In the genomic region with DNA sequence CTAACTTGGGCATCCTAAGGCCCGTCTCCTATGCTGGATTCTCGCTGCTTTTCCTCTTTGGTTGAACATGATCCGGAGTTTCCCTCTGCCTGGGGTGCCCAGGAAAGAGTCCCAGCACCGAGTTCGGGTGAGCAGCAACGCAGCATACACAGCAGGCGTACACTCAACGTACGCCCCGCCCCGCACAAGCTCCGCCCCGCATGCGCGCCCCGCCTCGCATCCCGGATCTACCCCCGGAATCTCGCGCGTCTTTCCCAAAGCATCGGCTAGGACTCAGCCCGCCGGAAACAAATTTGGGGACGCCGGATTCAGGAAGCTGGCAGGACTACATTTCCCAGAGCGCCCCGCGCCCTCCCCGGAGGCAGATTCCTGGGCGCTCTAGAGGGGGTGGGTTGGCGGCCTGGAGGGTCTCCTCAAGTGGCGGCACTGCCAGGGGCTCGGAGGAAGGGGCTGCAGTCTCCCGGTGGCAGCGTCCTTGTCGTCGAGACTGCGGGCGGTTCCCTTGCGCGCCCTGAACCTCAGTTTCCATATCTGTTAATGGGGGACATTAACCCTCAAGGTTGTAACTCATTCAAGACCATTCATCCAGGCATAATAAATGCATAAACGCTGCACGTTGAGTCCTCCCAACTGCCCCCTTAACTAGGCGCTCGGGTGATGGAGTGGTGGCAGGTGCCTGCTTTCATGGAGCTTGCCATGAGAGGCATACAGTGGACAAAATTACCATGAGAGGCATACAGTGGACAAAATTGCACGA, we compare ENCODE assay signal across 8 cellular contexts. TPM values are rescaled to one million over a fixed set of nuclear protein-coding genes. Genes with fewer than 3 reads are reported as not detected.
DNase-seq lines count a peak whose midpoint lies in the region; ATAC-seq, FAIRE-seq and TF ChIP-seq lines count a peak whose summit lies in the region.

No MANE protein-coding gene starts in this region.

- peak overlapping the region; percentile 2 for H2AK5ac ChIP-seq in neuronal stem cell (ENCODE audit: low read depth, low read length)

- no peak for TF ChIP-seq EP300 in gastroesophageal sphincter (IDR thresholded peaks at IDR 0.05)

- CTCF ChIA-PET in activated naive CD4-positive, alpha-beta T cell treated with anti-CD3 and anti-CD28 coated beads for 36 hours (lab: Charles Lee), result no interaction called here

- H3K4me2 ChIP-seq in neuronal stem cell (ENCODE audit: insufficient read depth, low read length, poor library complexity, severe bottlenecking), result peak overlapping the region; percentile 81

- H3K9me3 Mint-ChIP-seq in activated naive CD4-positive, alpha-beta T cell treated with anti-CD3 and anti-CD28 coated beads for 36 hours, result no peaks in the 10 kb centered on the region

- H3K9me3 ChIP-seq in MG63 (no peaks in the 10 kb centered on the region), SJSA1 (replicated peaks) (0 out of 2 replicates have a peak, but pooled peaks cover 4% of the 10 kb centered on the region), gastroesophageal sphincter (no peaks in the 10 kb centered on the region), neuronal stem cell (replicated peaks in 1 of 2; ENCODE audit: control insufficient read depth in 2 of 2, insufficient read depth in 1 of 2, low read depth in 1 of 2, low read length in 2 of 2) (no peaks in the 10 kb centered on the region)

- TF ChIP-seq POLR2A in H54 (IDR thresholded peaks at IDR 0.05; ENCODE audit: low read depth, low read length) (peak; percentile 80), gastroesophageal sphincter (IDR thresholded peaks at IDR 0.05) (peak; percentile 66 to 81)

- H2BK120ac ChIP-seq in neuronal stem cell (ENCODE audit: low read depth, low read length), result no peak overlapping the region

- no peak overlapping the region for H2BK15ac ChIP-seq in neuronal stem cell (ENCODE audit: low read length)

- H3K4me1 ChIP-seq in SJSA1 (replicated peaks) (peaks cover 19% of the 10 kb centered on the region), gastroesophageal sphincter (peaks cover 0 to 45% (median 21%) of the 10 kb centered on the region in 3 donors), neuronal stem cell (ENCODE audit: control insufficient read depth in 2 of 2, insufficient read depth in 1 of 2, low read depth in 1 of 2, low read length in 2 of 2) (peaks cover 4 to 6% of the 10 kb centered on the region in 2 donors)

- peak overlapping the region; percentile 99 for H3K4me3 ChIP-seq in MG63
- H3K4me3 ChIP-seq in SJSA1, result peak overlapping the region; percentile 38
- H3K4me3 ChIP-seq in gastroesophageal sphincter, result peak overlapping the region; percentile 40 to 85
- H3K4me3 ChIP-seq in neuronal stem cell (ENCODE audit: low read length in 2 of 2), result peak overlapping the region; percentile 49 to 79

- no peak overlapping the region for H2BK12ac ChIP-seq in neuronal stem cell (ENCODE audit: low read length)

- no peak overlapping the region for H2BK5ac ChIP-seq in neuronal stem cell (ENCODE audit: low read length)

- FAIRE-seq in H54 (lab: Jason Lieb, UNC), result no peak

- intact Hi-C loops in activated naive CD4-positive, alpha-beta T cell treated with anti-CD3 and anti-CD28 coated beads for 36 hours (cut with micrococcal nuclease), result loop anchor here (1.0 to 5.0 kb wide), 6 partner anchors 34 to 496 kb away; partner anchors contain the start of genes GLYR1, HMOX2, MGRN1 and ROGDI

- peak overlapping the region; percentile 26; the same call in 1 of the 2 replicates for H3K27ac ChIP-seq in SJSA1
- peak overlapping the region; percentile 74 to 95 (median 90) for H3K27ac ChIP-seq in gastroesophageal sphincter
- peak overlapping the region; percentile 32 for H3K27ac ChIP-seq in neuronal stem cell (replicated peaks; ENCODE audit: low read length)

- H3K4ac ChIP-seq in neuronal stem cell (ENCODE audit: low read length), result no peak overlapping the region

- 11 to 100% methylated on average over 1 to 8 of the region's 48 CpGs for WGBS in gastroesophageal sphincter (ENCODE audit: low coverage in 1 of 2), 2 donors
- no CpG with 5 or more reads among the region's 48 CpGs for WGBS in neuronal stem cell (ENCODE audit: extremely low coverage in 2 of 2, insufficient read length in 2 of 2, insufficient replicate concordance in 1 of 2), 2 donors

- H3K79me1 ChIP-seq in neuronal stem cell (ENCODE audit: low read depth, low read length), result no peaks in the 10 kb centered on the region

- no peak overlapping the region for H4K91ac ChIP-seq in neuronal stem cell (ENCODE audit: low read depth, low read length, poor library complexity)

- ATAC-seq in gastroesophageal sphincter, result peak; percentile 95

- peak overlapping the region; percentile 96 for H2AFZ ChIP-seq in neuronal stem cell (ENCODE audit: low read length)

- H3K9ac ChIP-seq in neuronal stem cell (ENCODE audit: low read depth, low read length, poor library complexity), result no peak overlapping the region

- DNase-seq in ELF-1 (ENCODE audit: low read depth, low spot score) (peak; percentile 97), H54 (ENCODE audit: insufficient read length, low spot score) (peak; percentile 98), MG63 (peak; percentile 97), SJSA1 (ENCODE audit: low read depth in 1 of 2, low spot score in 2 of 2) (peak; percentile 79 to 97), neuronal stem cell (ENCODE audit: low spot score) (peak; percentile 96), stromal cell of bone marrow (ENCODE audit: low read depth) (peak; percentile 94)
- DNase-seq in activated naive CD4-positive, alpha-beta T cell treated with anti-CD3 and anti-CD28 coated beads for 36 hours, result peak; percentile 92

- peak overlapping the region; percentile 93 for H3K4me3 Mint-ChIP-seq in activated naive CD4-positive, alpha-beta T cell treated with anti-CD3 and anti-CD28 coated beads for 36 hours

- H3K36me3 Mint-ChIP-seq in activated naive CD4-positive, alpha-beta T cell treated with anti-CD3 and anti-CD28 coated beads for 36 hours (ENCODE audit: low read depth), result peaks cover 3% of the 10 kb centered on the region

- no peak overlapping the region for H4K8ac ChIP-seq in neuronal stem cell (ENCODE audit: low read depth, low read length)

- no peak overlapping the region for H3K23ac ChIP-seq in neuronal stem cell (ENCODE audit: low read depth, low read length, poor library complexity)

- no peak for TF ChIP-seq CTCF in gastroesophageal sphincter (IDR thresholded peaks at IDR 0.05)

- H3K4me1 Mint-ChIP-seq in activated naive CD4-positive, alpha-beta T cell treated with anti-CD3 and anti-CD28 coated beads for 36 hours (ENCODE audit: low read depth), result peaks cover 35% of the 10 kb centered on the region

- H3K18ac ChIP-seq in neuronal stem cell (ENCODE audit: low read length), result peak overlapping the region; percentile 49

- H3K27me3 ChIP-seq in MG63 (no peaks in the 10 kb centered on the region), SJSA1 (replicated peaks) (no peaks in the 10 kb centered on the region), gastroesophageal sphincter (no peaks in the 10 kb centered on the region), neuronal stem cell (ENCODE audit: control insufficient read depth in 3 of 3, insufficient read depth in 3 of 3, low read depth in 1 of 3, low read length in 3 of 3) (no peaks in the 10 kb centered on the region)

- no peak overlapping the region for H3K14ac ChIP-seq in neuronal stem cell (ENCODE audit: low read length)

- no peaks in the 10 kb centered on the region for H3K27me3 Mint-ChIP-seq in activated naive CD4-positive, alpha-beta T cell treated with anti-CD3 and anti-CD28 coated beads for 36 hours (ENCODE audit: low read depth)

- H3K27ac Mint-ChIP-seq in activated naive CD4-positive, alpha-beta T cell treated with anti-CD3 and anti-CD28 coated beads for 36 hours, result peak overlapping the region; percentile 93

- peaks cover 24% of the 10 kb centered on the region for H3K36me3 ChIP-seq in MG63
- H3K36me3 ChIP-seq in SJSA1, result peaks cover 27% of the 10 kb centered on the region
- peaks cover 0 to 20% of the 10 kb centered on the region in 2 donors for H3K36me3 ChIP-seq in gastroesophageal sphincter
- peaks cover 4 to 19% of the 10 kb centered on the region in 2 donors for H3K36me3 ChIP-seq in neuronal stem cell (replicated peaks in 1 of 2; ENCODE audit: control insufficient read depth in 2 of 2, insufficient read depth in 2 of 2, low read length in 2 of 2)

RNA-seq across cellular contexts. Expression of gene ZNF500, which starts 1.8 kb away (rescaled TPM):
- total RNA-seq in MG63 (2014; rRNA removed; shearing (Covaris generic); ENCODE audit: low replicate concordance), result 10.4 and 13.3 TPM in 2 replicates
- 8.8 and 15.1 TPM in 2 replicates for total RNA-seq in SJSA1 (2014; rRNA removed; shearing (Covaris generic))
- total RNA-seq in activated naive CD4-positive, alpha-beta T cell treated with anti-CD3 and anti-CD28 coated beads for 36 hours, result 10 to 100 TPM in 1 of 2 experiments, 1 to 10 TPM in 1; 8.9 to 11.2 TPM
- total RNA-seq in gastroesophageal sphincter, result 10 to 100 TPM; 12.6 to 15.8 (median 13.8) TPM
- 5.5 TPM for polyA plus RNA-seq in neuronal stem cell (2013, experiment 1 of 2)
- 5.4 TPM for polyA plus RNA-seq in neuronal stem cell (2013, experiment 2 of 2)

RNA-seq across cellular contexts. Expression of gene SEPTIN12, which starts 19.4 kb away (rescaled TPM):
- total RNA-seq in MG63 (2014; rRNA removed; shearing (Covaris generic); ENCODE audit: low replicate concordance), result not detected in 2 replicates
- not detected in 2 replicates for total RNA-seq in SJSA1 (2014; rRNA removed; shearing (Covaris generic))
- total RNA-seq in activated naive CD4-positive, alpha-beta T cell treated with anti-CD3 and anti-CD28 coated beads for 36 hours, result not detected
- total RNA-seq in gastroesophageal sphincter, result not detected
- 0.81 TPM for polyA plus RNA-seq in neuronal stem cell (2013, experiment 1 of 2)
- 0.47 TPM for polyA plus RNA-seq in neuronal stem cell (2013, experiment 2 of 2)

RNA-seq across cellular contexts. Expression of gene SMIM22, which starts 26.4 kb away (rescaled TPM):
- total RNA-seq in MG63 (2014; rRNA removed; shearing (Covaris generic); ENCODE audit: low replicate concordance), result not detected in 2 replicates
- total RNA-seq in SJSA1 (2014; rRNA removed; shearing (Covaris generic)), result not detected in 2 replicates
- total RNA-seq in activated naive CD4-positive, alpha-beta T cell treated with anti-CD3 and anti-CD28 coated beads for 36 hours, result not detected
- not detected for total RNA-seq in gastroesophageal sphincter
- polyA plus RNA-seq in neuronal stem cell (2013, experiment 1 of 2), result not detected
- not detected for polyA plus RNA-seq in neuronal stem cell (2013, experiment 2 of 2)

RNA-seq across cellular contexts. Expression of gene ROGDI, which starts 33.7 kb away (rescaled TPM):
- total RNA-seq in MG63 (2014; rRNA removed; shearing (Covaris generic); ENCODE audit: low replicate concordance), result 7.7 and 29.1 TPM in 2 replicates
- 9.9 and 15.1 TPM in 2 replicates for total RNA-seq in SJSA1 (2014; rRNA removed; shearing (Covaris generic))
- total RNA-seq in activated naive CD4-positive, alpha-beta T cell treated with anti-CD3 and anti-CD28 coated beads for 36 hours, result 1 to 10 TPM; 2.0 to 4.0 TPM
- 10 to 100 TPM; 37.6 to 85.9 (median 62.6) TPM for total RNA-seq in gastroesophageal sphincter
- 20.7 TPM for polyA plus RNA-seq in neuronal stem cell (2013, experiment 1 of 2)
- polyA plus RNA-seq in neuronal stem cell (2013, experiment 2 of 2), result 19.9 TPM

RNA-seq across cellular contexts. Expression of gene DNAAF8, which starts 34.4 kb away (rescaled TPM):
- 2.8 and 3.4 TPM in 2 replicates for total RNA-seq in MG63 (2014; rRNA removed; shearing (Covaris generic); ENCODE audit: low replicate concordance)
- 0.38 and 1.1 TPM in 2 replicates for total RNA-seq in SJSA1 (2014; rRNA removed; shearing (Covaris generic))
- under 1 TPM in 1 of 2 experiments, not detected in 1; 0.07 TPM for total RNA-seq in activated naive CD4-positive, alpha-beta T cell treated with anti-CD3 and anti-CD28 coated beads for 36 hours
- total RNA-seq in gastroesophageal sphincter, result under 1 TPM; 0.54 to 0.89 (median 0.65) TPM
- 0.29 TPM for polyA plus RNA-seq in neuronal stem cell (2013, experiment 1 of 2)
- polyA plus RNA-seq in neuronal stem cell (2013, experiment 2 of 2), result 0.17 TPM

Comparison
In these comparisons a context has a peak if more than half of its experiments do, and no peak if none do; other contexts are left out.
1. Peak in every context shown above with its lines: DNase-seq, ATAC-seq, H3K4me3 ChIP-seq and H3K27ac ChIP-seq.
2. H3K4me3 ChIP-seq: peak in every context shown above with its lines; median percentile 99 in MG63; 64 in neuronal stem cell; 62 in gastroesophageal sphincter; 38 in SJSA1.
3. H3K27ac ChIP-seq: peak in every context shown above with its lines; median percentile 90 in gastroesophageal sphincter; 32 in neuronal stem cell; 26 in SJSA1.